In the genomic region with DNA sequence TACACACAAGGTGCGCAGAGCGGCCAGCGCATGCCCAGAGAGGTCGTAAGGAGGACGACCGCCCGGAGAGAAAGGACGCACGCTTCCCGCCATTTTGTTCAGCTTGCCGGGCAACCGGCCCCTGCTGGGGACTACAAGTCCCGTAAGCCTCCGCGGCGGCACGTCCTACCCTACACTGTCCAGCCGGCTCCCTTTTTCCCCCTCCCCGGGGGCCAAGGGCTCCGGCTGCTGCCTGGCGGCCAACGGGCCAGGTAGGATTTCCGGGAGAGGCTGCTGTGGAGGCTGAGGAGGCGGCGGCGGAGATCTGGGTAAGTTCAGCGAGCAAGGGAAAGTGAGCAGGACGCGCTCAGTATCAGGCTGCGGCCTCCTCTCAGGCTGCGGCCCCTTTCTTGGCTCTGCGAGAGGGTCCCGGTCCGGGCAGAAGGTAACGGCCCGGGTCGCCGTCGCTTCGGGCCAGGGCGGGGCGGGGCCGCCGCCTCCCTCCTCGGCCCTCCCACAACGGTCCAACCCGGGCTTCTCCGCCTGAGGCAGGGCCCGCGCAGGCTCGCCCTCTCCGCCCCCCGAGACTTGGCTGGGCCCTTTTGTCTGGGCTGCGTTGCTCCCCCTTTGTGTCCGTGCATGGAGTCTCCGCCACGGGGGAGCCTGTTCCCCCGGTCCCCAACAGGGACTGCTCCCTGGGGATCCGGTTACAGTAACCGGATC, we compare ENCODE assay signal across 1 cellular context.
TF ChIP-seq lines count a peak whose summit lies in the region.

PHACTR4 (plus strand) TSS at position 223 of the 702 bp plus-strand sequence. CDS start 37,708 bp downstream, outside the sequence.

TF ChIP-seq in HepG2, 621 proteins besides CTCF, POLR2A, EP300 and RAD21 (continued from another document and continues in another):
- TF ChIP-seq ZBTB34 (CRISPR knock-in tag; IDR thresholded peaks at IDR 0.05): no peak
- TF ChIP-seq, protein P1, sequence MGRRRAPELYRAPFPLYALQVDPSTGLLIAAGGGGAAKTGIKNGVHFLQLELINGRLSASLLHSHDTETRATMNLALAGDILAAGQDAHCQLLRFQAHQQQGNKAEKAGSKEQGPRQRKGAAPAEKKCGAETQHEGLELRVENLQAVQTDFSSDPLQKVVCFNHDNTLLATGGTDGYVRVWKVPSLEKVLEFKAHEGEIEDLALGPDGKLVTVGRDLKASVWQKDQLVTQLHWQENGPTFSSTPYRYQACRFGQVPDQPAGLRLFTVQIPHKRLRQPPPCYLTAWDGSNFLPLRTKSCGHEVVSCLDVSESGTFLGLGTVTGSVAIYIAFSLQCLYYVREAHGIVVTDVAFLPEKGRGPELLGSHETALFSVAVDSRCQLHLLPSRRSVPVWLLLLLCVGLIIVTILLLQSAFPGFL (CRISPR knock-in tag; IDR thresholded peaks at IDR 0.05): no peak
- no peak for TF ChIP-seq ZFAT (CRISPR knock-in tag; conservative IDR thresholded peaks at IDR 0.05)
- TF ChIP-seq SNRNP70 (IDR thresholded peaks at IDR 0.05; ENCODE audit: low read depth, low read length): no peak
- no peak for TF ChIP-seq ZNF101 (CRISPR knock-in tag; IDR thresholded peaks at IDR 0.05; ENCODE audit: borderline replicate concordance, low read depth)
- peak; percentile 89 for TF ChIP-seq ASH2L (IDR thresholded peaks at IDR 0.05; ENCODE audit: insufficient read length, low read depth, low read length)
- peak; percentile 72 for TF ChIP-seq MED8 (CRISPR knock-in tag; IDR thresholded peaks at IDR 0.05; ENCODE audit: insufficient replicate concordance)
- TF ChIP-seq ZNF672 (CRISPR knock-in tag; IDR thresholded peaks at IDR 0.05): peak; percentile 88; the same call in 1 of the 2 replicates
- TF ChIP-seq ZNF678 (CRISPR knock-in tag; IDR thresholded peaks at IDR 0.05): no peak
- peak; percentile 84 for TF ChIP-seq HOXA3 (CRISPR knock-in tag; IDR thresholded peaks at IDR 0.05)
- TF ChIP-seq GLI4 (CRISPR knock-in tag; IDR thresholded peaks at IDR 0.05; ENCODE audit: borderline replicate concordance): no peak
- TF ChIP-seq CENPBD1 (CRISPR knock-in tag; IDR thresholded peaks at IDR 0.05; ENCODE audit: borderline replicate concordance, low read depth): no peak
- no peak for TF ChIP-seq MIXL1 (CRISPR knock-in tag; IDR thresholded peaks at IDR 0.05)
- 0 out of 2 replicates have a peak, but pooled peaks have one; percentile 33 for TF ChIP-seq BCL6 (CRISPR knock-in tag; IDR thresholded peaks at IDR 0.05)
- no peak for TF ChIP-seq FUBP1 (CRISPR knock-in tag; IDR thresholded peaks at IDR 0.05; ENCODE audit: borderline replicate concordance)
- TF ChIP-seq NFE2L1 (CRISPR knock-in tag; IDR thresholded peaks at IDR 0.05; ENCODE audit: borderline replicate concordance): no peak
- no peak for TF ChIP-seq FOSL1 (CRISPR knock-in tag; IDR thresholded peaks at IDR 0.05; ENCODE audit: borderline replicate concordance)
- TF ChIP-seq ZNF775 (CRISPR knock-in tag; IDR thresholded peaks at IDR 0.05; ENCODE audit: borderline replicate concordance): no peak
- no peak for TF ChIP-seq RARG (CRISPR knock-in tag; IDR thresholded peaks at IDR 0.05; ENCODE audit: low read depth)
- peak; percentile 82 for TF ChIP-seq KDM2A (CRISPR knock-in tag; IDR thresholded peaks at IDR 0.05; ENCODE audit: borderline replicate concordance, low read depth)
- no peak for TF ChIP-seq U2AF2 (IDR thresholded peaks at IDR 0.05; ENCODE audit: low read depth, low read length)
- peak in 1 of 2 experiments; percentile 7; a peak in 1 of 4 replicates for TF ChIP-seq NR2F1 (CRISPR knock-in tag; IDR thresholded peaks at IDR 0.05)
- TF ChIP-seq ZNF264 (CRISPR knock-in tag; IDR thresholded peaks at IDR 0.05): no peak
- TF ChIP-seq SIN3B (IDR thresholded peaks at IDR 0.05; ENCODE audit: low read length): no peak
- peak; percentile 74 for TF ChIP-seq SALL1 (CRISPR knock-in tag; IDR thresholded peaks at IDR 0.05)
- no peak for TF ChIP-seq BRCA1 (CRISPR knock-in tag; IDR thresholded peaks at IDR 0.05)
- TF ChIP-seq MAZ (IDR thresholded peaks at IDR 0.05; ENCODE audit: borderline replicate concordance, low read depth, low read length): peak; percentile 91
- TF ChIP-seq MAZ (CRISPR knock-in tag; IDR thresholded peaks at IDR 0.05; ENCODE audit: low read depth): peak; percentile 95
- TF ChIP-seq, protein P2, sequence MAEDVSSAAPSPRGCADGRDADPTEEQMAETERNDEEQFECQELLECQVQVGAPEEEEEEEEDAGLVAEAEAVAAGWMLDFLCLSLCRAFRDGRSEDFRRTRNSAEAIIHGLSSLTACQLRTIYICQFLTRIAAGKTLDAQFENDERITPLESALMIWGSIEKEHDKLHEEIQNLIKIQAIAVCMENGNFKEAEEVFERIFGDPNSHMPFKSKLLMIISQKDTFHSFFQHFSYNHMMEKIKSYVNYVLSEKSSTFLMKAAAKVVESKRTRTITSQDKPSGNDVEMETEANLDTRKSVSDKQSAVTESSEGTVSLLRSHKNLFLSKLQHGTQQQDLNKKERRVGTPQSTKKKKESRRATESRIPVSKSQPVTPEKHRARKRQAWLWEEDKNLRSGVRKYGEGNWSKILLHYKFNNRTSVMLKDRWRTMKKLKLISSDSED (CRISPR knock-in tag; IDR thresholded peaks at IDR 0.05): peak; percentile 53; the same call in 1 of the 2 replicates
- no peak for TF ChIP-seq ZFYVE20 (CRISPR knock-in tag; IDR thresholded peaks at IDR 0.05; ENCODE audit: borderline replicate concordance, low read depth)
- TF ChIP-seq, protein P3, sequence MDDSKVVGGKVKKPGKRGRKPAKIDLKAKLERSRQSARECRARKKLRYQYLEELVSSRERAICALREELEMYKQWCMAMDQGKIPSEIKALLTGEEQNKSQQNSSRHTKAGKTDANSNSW (CRISPR knock-in tag; IDR thresholded peaks at IDR 0.05; ENCODE audit: borderline replicate concordance): no peak
- peak; percentile 93 for TF ChIP-seq ZBED4 (CRISPR knock-in tag; IDR thresholded peaks at IDR 0.05; ENCODE audit: borderline replicate concordance)
- TF ChIP-seq IRF1 (CRISPR knock-in tag; IDR thresholded peaks at IDR 0.05; ENCODE audit: low read depth): no peak
- TF ChIP-seq NFE2 (CRISPR knock-in tag; IDR thresholded peaks at IDR 0.05): no peak
- no peak for TF ChIP-seq ZFP62 (CRISPR knock-in tag; IDR thresholded peaks at IDR 0.05)
- TF ChIP-seq, protein P4, sequence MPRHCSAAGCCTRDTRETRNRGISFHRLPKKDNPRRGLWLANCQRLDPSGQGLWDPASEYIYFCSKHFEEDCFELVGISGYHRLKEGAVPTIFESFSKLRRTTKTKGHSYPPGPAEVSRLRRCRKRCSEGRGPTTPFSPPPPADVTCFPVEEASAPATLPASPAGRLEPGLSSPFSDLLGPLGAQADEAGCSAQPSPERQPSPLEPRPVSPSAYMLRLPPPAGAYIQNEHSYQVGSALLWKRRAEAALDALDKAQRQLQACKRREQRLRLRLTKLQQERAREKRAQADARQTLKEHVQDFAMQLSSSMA (CRISPR knock-in tag; IDR thresholded peaks at IDR 0.05): 0 out of 2 replicates have a peak, but pooled peaks have one; percentile 46
- peak; percentile 57; the same call in 1 of the 2 replicates for TF ChIP-seq NAIF1 (CRISPR knock-in tag; IDR thresholded peaks at IDR 0.05; ENCODE audit: borderline replicate concordance)
- no peak for TF ChIP-seq ZBTB49 (CRISPR knock-in tag; IDR thresholded peaks at IDR 0.05; ENCODE audit: borderline replicate concordance)
- TF ChIP-seq NR3C1 (CRISPR knock-in tag; IDR thresholded peaks at IDR 0.05): no peak
- no peak for TF ChIP-seq ZBTB46 (CRISPR knock-in tag; IDR thresholded peaks at IDR 0.05; ENCODE audit: borderline replicate concordance)
- peak; percentile 72 for TF ChIP-seq IRF2 (CRISPR knock-in tag; IDR thresholded peaks at IDR 0.05)
- TF ChIP-seq TCF12 (IDR thresholded peaks at IDR 0.05): no peak
- TF ChIP-seq TCF12 (CRISPR knock-in tag; IDR thresholded peaks at IDR 0.05): no peak
